In the genomic region with DNA sequence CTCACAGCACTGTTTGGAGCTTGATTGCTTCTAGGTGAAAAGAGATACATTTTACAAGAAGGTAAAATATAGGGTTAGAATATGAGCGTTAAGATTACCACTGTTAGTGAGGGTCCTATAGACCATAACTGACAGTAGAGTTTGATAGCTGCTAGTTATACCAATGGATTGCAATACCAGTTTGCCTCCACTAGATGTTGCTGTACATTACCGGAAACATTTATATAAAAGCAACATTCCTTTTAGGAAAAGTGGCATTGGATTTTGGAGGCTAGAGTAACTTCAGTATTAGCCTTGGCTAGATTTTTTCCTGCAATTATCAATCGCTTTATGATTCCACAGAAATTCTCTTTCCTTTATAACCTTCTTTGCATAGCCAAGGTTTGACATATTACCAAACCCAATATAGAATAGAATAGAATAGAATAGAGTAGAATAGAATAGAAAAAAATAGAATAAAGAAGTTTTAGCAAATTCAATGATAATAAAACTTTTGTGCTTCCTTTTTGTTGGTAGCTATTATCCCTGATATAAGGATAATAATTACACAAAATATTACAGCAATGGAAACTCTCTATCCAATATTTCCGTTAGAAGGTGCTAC, we compare ENCODE assay signal across 7 cellular contexts.
A peak's percentile ranks its signal among the peaks of the same experiment; 100 is the strongest.
DNase-seq lines count a peak whose midpoint lies in the region; ATAC-seq, FAIRE-seq and TF ChIP-seq lines count a peak whose summit lies in the region.

No MANE protein-coding gene starts in this region.

- TF ChIP-seq POLR2A in gastroesophageal sphincter (IDR thresholded peaks at IDR 0.05), result no peak

- no peak overlapping the region for H3K27ac Mint-ChIP-seq in CD4-positive, alpha-beta T cell

- H3K27me3 ChIP-seq in gastroesophageal sphincter (no peaks in the 10 kb centered on the region), upper lobe of right lung (no peaks in the 10 kb centered on the region)
- H3K27me3 ChIP-seq in CD4-positive, alpha-beta T cell (ENCODE audit: control insufficient read depth, insufficient read depth, low read length), result no peaks in the 10 kb centered on the region

- peak; percentile 77 for ATAC-seq in HG03432 (IDR thresholded peaks at IDR 0.05; ENCODE audit: unreplicated experiment)
- ATAC-seq in gastroesophageal sphincter, result no peak
- ATAC-seq in upper lobe of right lung, result peak; percentile 54
- ATAC-seq in CD4-positive, alpha-beta T cell (ENCODE audit: poor library complexity), result no peak

- CTCF ChIA-PET in CD4-positive, alpha-beta T cell (lab: Charles Lee), result no interaction called here

- H3K4me3 Mint-ChIP-seq in CD4-positive, alpha-beta T cell, result no peak overlapping the region

- peaks cover 13% of the 10 kb centered on the region for H3K9me3 Mint-ChIP-seq in CD4-positive, alpha-beta T cell

- H3K27me3 Mint-ChIP-seq in CD4-positive, alpha-beta T cell, result no peaks in the 10 kb centered on the region

- H3K36me3 ChIP-seq in gastroesophageal sphincter, result no peaks in the 10 kb centered on the region
- H3K36me3 ChIP-seq in upper lobe of right lung, result no peaks in the 10 kb centered on the region

- TF ChIP-seq EP300 in gastroesophageal sphincter (IDR thresholded peaks at IDR 0.05), result no peak

- 62 to 72% methylated on average over 4 of the region's 4 CpGs for WGBS in gastroesophageal sphincter (ENCODE audit: low coverage in 1 of 2), 2 donors

- H3K4me1 ChIP-seq in gastroesophageal sphincter (no peaks in the 10 kb centered on the region), upper lobe of right lung (no peaks in the 10 kb centered on the region)

- DNase-seq in GM18507 (ENCODE audit: extremely low spot score, insufficient read length, low read depth) (no peak), RCC 7860 (ENCODE audit: low spot score) (peak; percentile 30), upper lobe of right lung (no peak)
- no peak for DNase-seq in activated effector memory CD4-positive, alpha-beta T cell treated with Interleukin-2 at 50 U/mL for 16 hours
- DNase-seq in CD4-positive, alpha-beta T cell, result no peak

- intact Hi-C loops in upper lobe of right lung (cut with DNase I), result no loop called here
- intact Hi-C loops in CD4-positive, alpha-beta T cell (cut with DNase I, micrococcal nuclease), result no loop called here

- H3K9me3 ChIP-seq in gastroesophageal sphincter (peaks cover 0 to 20% (median 0%) of the 10 kb centered on the region in 3 donors), upper lobe of right lung (peaks cover 5% of the 10 kb centered on the region)
- H3K9me3 ChIP-seq in CD4-positive, alpha-beta T cell (ENCODE audit: control insufficient read depth, low read length), result no peaks in the 10 kb centered on the region

- no peaks in the 10 kb centered on the region for H3K4me1 Mint-ChIP-seq in CD4-positive, alpha-beta T cell (ENCODE audit: low read depth)

- POLR2A ChIA-PET in CD4-positive, alpha-beta T cell (lab: Charles Lee), result no interaction called here

- FAIRE-seq in GM18507 (lab: Jason Lieb, UNC), result peak; percentile 5
- peak; percentile 48 for FAIRE-seq in RCC 7860 (lab: Jason Lieb, UNC)

- H3K4me3 ChIP-seq in gastroesophageal sphincter, result no peak overlapping the region
- H3K4me3 ChIP-seq in upper lobe of right lung, result no peak overlapping the region

- TF ChIP-seq CTCF in gastroesophageal sphincter (IDR thresholded peaks at IDR 0.05), result peak; percentile 54 to 62 (median 58)
- peak; percentile 69 for TF ChIP-seq CTCF in upper lobe of right lung (IDR thresholded peaks at IDR 0.05)
- no peak for TF ChIP-seq CTCF in CD4-positive, alpha-beta T cell (IDR thresholded peaks at IDR 0.05)

- no peak overlapping the region for H3K27ac ChIP-seq in gastroesophageal sphincter
- H3K27ac ChIP-seq in upper lobe of right lung, result no peak overlapping the region
- no peak overlapping the region for H3K27ac ChIP-seq in CD4-positive, alpha-beta T cell (ENCODE audit: low read depth, low read length)

- H3K36me3 Mint-ChIP-seq in CD4-positive, alpha-beta T cell (ENCODE audit: low read depth), result no peaks in the 10 kb centered on the region

Comparison
In these comparisons a context has a peak if more than half of its experiments do, and no peak if none do; other contexts are left out.
1. ATAC-seq: peak in HG03432 (single experiment) and upper lobe of right lung (single experiment); none in gastroesophageal sphincter (single experiment) and CD4-positive, alpha-beta T cell (single experiment).